In the genomic region with DNA sequence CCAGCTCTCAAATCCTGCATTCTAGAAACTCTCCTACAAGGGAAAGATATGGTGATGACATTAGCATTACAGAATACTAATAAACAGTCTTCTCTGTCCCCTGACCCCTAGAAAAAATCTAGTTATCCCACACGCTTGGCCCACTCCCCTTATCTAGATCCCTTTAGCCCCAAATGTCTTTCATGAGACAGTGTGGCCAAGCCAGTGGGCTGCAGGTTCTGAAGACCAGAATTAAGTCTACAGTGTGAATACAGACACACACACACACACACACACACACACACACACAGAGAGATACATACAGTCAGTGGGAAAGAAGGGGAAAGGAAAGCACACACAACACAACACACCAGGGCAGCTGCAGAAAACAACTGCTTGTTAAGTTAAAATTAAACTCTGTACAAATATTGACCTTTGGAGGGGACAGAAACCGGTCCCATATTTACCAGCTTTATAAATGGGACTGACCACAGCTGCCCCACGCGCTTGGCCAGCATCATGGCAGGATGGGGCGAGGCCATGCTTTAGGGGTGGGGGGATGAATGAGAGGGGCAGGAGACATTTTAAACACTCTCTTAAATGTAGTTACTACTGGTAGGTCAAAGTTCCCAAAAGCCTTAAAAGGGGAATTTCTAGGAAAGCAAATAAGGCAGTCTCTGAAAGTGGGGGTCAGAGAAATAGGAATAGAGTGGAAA, we compare ENCODE assay signal across 16 cellular contexts. TPM values are rescaled to one million over a fixed set of nuclear protein-coding genes. Genes with fewer than 3 reads are reported as not detected.
"Had no signal": no experiment of that assay in that cellular context is flagged by ENCODE, and none has a peak within 500 bp of the region (broad histone marks: within the 10 kb centered on the region; RNA-seq: fewer than 3 reads in every experiment).

No MANE protein-coding gene starts in this region.

- H3K4me3 Mint-ChIP-seq: activated CD8-positive, alpha-beta T cell treated with anti-CD3 and anti-CD28 coated beads, Interleukin-2, amount 10 ng/mL, durations not matched to agents 7 days and 5 days had no signal

- H3K4me3 ChIP-seq: esophagus squamous epithelium, left ventricle myocardium inferior, ovary, skin epidermis, tibial artery had no signal

- H3K36me3 ChIP-seq: esophagus squamous epithelium, left ventricle myocardium inferior, ovary, tibial artery, WERI-Rb-1 had no signal

- H3K9me3 ChIP-seq: esophagus squamous epithelium, left ventricle myocardium inferior, ovary, tibial artery had no signal

- H3K27ac ChIP-seq: esophagus squamous epithelium, left ventricle myocardium inferior, ovary, skin epidermis, tibial artery, WERI-Rb-1 had no signal

- H3K27ac Mint-ChIP-seq: activated CD8-positive, alpha-beta T cell treated with anti-CD3 and anti-CD28 coated beads, Interleukin-2, amount 10 ng/mL, durations not matched to agents 7 days and 5 days had no signal

- DNase-seq: activated CD4-positive, alpha-beta T cell treated with anti-CD3 and anti-CD28 coated beads for 4 hours; activated CD8-positive, alpha-beta memory T cell treated with anti-CD3 and anti-CD28 coated beads, Interleukin-2, amount 50 U/mL, for 48 hours; activated CD8-positive, alpha-beta T cell treated with anti-CD3 and anti-CD28 coated beads, Interleukin-2, amount 10 ng/mL, durations not matched to agents 7 days and 5 days; activated naive CD4-positive, alpha-beta T cell treated with Interleukin-2 at 50 U/mL for 16 hours; esophagus squamous epithelium; foreskin fibroblast; left ventricle myocardium inferior; mesenchymal stem cell; ovary; retina; T1000; tibial artery; WERI-Rb-1 had no signal

- H3K27me3 ChIP-seq: esophagus squamous epithelium, ovary, tibial artery had no signal

RNA-seq across cellular contexts. Expression of a gene that starts 50.8 kb away (rescaled TPM):
- total RNA-seq: activated CD8-positive, alpha-beta T cell treated with anti-CD3 and anti-CD28 coated beads, Interleukin-2, amount 10 ng/mL, durations not matched to agents 7 days and 5 days; astrocyte; left ventricle myocardium inferior had no signal
- polyA plus RNA-seq: neural cell had no signal
